Comparison of ENCODE assay signal across 8 cellular contexts in the genomic region with DNA sequence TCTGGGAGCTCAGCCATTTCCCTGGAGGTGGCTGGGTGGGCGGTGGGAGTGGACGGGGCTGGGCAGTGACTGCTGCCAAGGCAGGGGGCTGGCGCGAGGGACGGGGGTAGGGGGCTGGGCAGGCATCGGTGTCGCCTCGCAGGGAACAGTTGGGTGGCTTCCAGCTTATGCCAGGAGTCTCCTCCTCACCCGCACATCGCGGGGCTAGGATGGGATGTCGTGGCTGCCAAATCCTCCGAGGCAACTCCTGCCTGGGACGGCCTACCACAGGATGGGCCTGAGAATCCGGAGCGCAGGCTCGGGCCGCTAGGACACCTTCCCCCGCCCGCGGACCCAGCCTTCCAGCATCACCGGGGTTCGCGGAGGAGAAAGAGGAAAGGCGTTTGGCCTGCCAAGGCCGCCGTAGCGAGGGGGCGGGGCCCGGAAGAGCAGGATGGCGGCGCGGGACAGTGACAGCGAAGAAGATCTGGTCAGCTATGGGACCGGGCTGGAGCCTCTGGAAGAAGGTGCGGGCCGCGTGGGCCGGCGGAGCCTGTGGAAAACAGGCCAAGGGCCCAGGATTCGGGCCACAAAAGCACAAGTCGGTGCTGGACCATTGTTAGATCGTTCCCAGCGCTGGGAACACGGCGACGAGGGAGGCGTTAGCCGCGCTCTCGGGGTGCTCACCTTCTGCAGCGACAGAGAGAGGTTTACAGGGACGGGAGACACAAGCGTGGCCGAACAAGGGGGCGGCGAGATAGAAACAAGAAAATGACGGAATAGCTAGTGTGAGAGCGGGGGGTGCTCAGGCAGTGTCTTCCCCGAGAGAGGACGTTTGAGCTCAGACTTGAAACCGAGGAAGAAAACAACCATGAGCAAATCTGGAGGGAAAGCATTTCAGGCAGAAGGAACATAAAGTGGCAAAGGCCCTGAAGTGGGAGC. TPM values are rescaled to one million over a fixed set of nuclear protein-coding genes. Genes with fewer than 3 reads are reported as not detected.
DNase-seq lines count a peak whose midpoint lies in the region; ATAC-seq and FAIRE-seq lines count a peak whose summit lies in the region.

Gene GPATCH1, plus strand, starts transcription at position 421 of the 921 bp plus-strand sequence. Its CDS starts 13 bp downstream, at position 434.

- peaks cover 0 to 9% of the 10 kb centered on the region in 2 donors for H3K36me3 Mint-ChIP-seq in naive B cell
- peaks cover 10% of the 10 kb centered on the region for H3K36me3 Mint-ChIP-seq in stimulated activated effector memory CD8-positive, alpha-beta T cell treated with anti-CD3 and anti-CD28 coated beads, Interleukin-12 subunit alpha, Interleukin-12 subunit beta, amount 100 ng/mL, for 72 hours

- H3K4me1 Mint-ChIP-seq in naive B cell: peaks cover 14 to 38% (median 30%) of the 10 kb centered on the region in 3 donors
- H3K4me1 Mint-ChIP-seq in stimulated activated effector memory CD8-positive, alpha-beta T cell treated with anti-CD3 and anti-CD28 coated beads, Interleukin-12 subunit alpha, Interleukin-12 subunit beta, amount 100 ng/mL, for 72 hours: peaks cover 27% of the 10 kb centered on the region

- peak within 1 kb of the TSS; percentile 90 to 100 (median 99) for H3K4me3 Mint-ChIP-seq in naive B cell
- H3K4me3 Mint-ChIP-seq in stimulated activated effector memory CD8-positive, alpha-beta T cell treated with anti-CD3 and anti-CD28 coated beads, Interleukin-12 subunit alpha, Interleukin-12 subunit beta, amount 100 ng/mL, for 72 hours: peak within 1 kb of the TSS; percentile 98

- ATAC-seq in GM21576 (IDR thresholded peaks at IDR 0.05; ENCODE audit: unreplicated experiment) (peak; percentile 85), naive B cell (ENCODE audit: low read depth in 2 of 2) (peak; percentile 93 to 96)
- ATAC-seq in stimulated activated effector memory CD8-positive, alpha-beta T cell treated with anti-CD3 and anti-CD28 coated beads, Interleukin-12 subunit alpha, Interleukin-12 subunit beta, amount 100 ng/mL, for 72 hours: peak; percentile 96

- DNase-seq in DMS153 treated with DMSO at 0.1 percent for 48 hours (lab: John Stamatoyannopoulos, UW; ENCODE audit: unreplicated experiment) (peak; percentile 68), RCC 7860 (ENCODE audit: low spot score) (peak; percentile 66), activated T-helper 1 cell treated with Interleukin-2 at 50 U/mL for 16 hours (ENCODE audit: low read depth) (peak; percentile 77), fibroblast of gingiva (ENCODE audit: low read depth) (peak; percentile 74), naive B cell (peak; percentile 89)
- DNase-seq in Jurkat, Clone E6-1 (ENCODE audit: low read depth, low spot score): peak; percentile 53
- peak; percentile 82 to 90 for DNase-seq in stimulated activated effector memory CD8-positive, alpha-beta T cell treated with anti-CD3 and anti-CD28 coated beads, Interleukin-12 subunit alpha, Interleukin-12 subunit beta, amount 100 ng/mL, for 72 hours (ENCODE audit: low spot score in 2 of 2)

- no peaks in the 10 kb centered on the region for H3K27me3 Mint-ChIP-seq in naive B cell

- H3K4me3 ChIP-seq in Jurkat, Clone E6-1 (ENCODE audit: low read length): peak within 1 kb of the TSS; percentile 98

- no peak for FAIRE-seq in RCC 7860 (lab: Jason Lieb, UNC)

- H3K9me3 Mint-ChIP-seq in naive B cell: no peaks in the 10 kb centered on the region
- no peaks in the 10 kb centered on the region for H3K9me3 Mint-ChIP-seq in stimulated activated effector memory CD8-positive, alpha-beta T cell treated with anti-CD3 and anti-CD28 coated beads, Interleukin-12 subunit alpha, Interleukin-12 subunit beta, amount 100 ng/mL, for 72 hours

- H3K27ac Mint-ChIP-seq in naive B cell: peak within 1 kb of the TSS; percentile 93 to 99 (median 96)
- peak within 1 kb of the TSS; percentile 96 for H3K27ac Mint-ChIP-seq in stimulated activated effector memory CD8-positive, alpha-beta T cell treated with anti-CD3 and anti-CD28 coated beads, Interleukin-12 subunit alpha, Interleukin-12 subunit beta, amount 100 ng/mL, for 72 hours

RNA-seq across cellular contexts. Expression of gene GPATCH1, which starts in this region (rescaled TPM):
- 12.0 TPM for polyA plus RNA-seq in Jurkat, Clone E6-1 (2012; ENCODE audit: insufficient read depth, insufficient read length)
- polyA plus RNA-seq in naive B cell (ENCODE audit: low read depth in 6 of 6): 1 to 10 TPM; 1.5 to 8.1 (median 5.1) TPM

Comparison
In these comparisons a context has a peak if more than half of its experiments do, and no peak if none do; other contexts are left out.
1. Peak in every context shown above with its lines: DNase-seq, ATAC-seq and H3K4me3 ChIP-seq.